Comparison of ENCODE assay signal across 8 cellular contexts in the genomic region with DNA sequence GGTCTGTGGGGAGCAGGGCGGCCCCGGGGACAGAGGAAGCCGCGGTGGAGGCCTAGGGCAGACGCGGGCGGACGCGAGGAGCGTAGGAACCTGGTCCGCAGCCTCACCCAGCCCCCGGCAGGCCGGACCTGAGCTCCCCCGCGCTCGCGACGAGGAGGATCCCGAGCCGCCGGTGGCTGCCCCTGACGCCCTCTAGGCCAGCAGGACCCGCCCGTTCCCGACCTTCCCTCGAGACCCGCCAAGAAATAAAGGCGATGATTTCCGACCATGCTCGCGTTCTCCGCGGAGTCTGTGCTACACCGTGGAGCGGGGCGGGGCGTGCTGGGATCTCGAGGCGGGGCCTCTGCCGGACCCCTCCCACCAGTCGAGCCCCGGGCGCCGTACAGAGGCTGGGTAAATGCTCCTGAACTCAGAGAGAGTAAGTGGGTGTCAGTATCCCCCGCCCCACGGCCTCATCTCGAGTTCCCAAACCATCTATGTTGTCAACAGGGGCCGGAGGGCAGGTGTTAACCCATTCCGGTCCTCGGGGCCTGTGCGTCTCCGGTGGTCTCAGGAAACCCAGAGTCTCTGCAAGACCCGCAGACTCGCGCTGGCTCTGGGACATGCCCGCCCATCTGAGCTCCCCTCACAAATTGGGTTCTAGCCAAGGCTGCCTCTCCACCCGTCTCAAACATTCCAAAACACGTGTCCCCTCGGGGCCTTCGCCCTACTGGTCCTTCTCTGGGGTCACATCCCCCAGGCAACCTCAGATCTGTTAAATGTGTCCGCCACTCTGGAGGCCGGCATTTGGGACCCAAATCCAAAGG. TPM values are rescaled to one million over a fixed set of nuclear protein-coding genes. Genes with fewer than 3 reads are reported as not detected.
DNase-seq lines count a peak whose midpoint lies in the region; ATAC-seq, FAIRE-seq and TF ChIP-seq lines count a peak whose summit lies in the region.

No MANE protein-coding gene starts in this region.

- peak overlapping the region; percentile 22 for H3K27ac ChIP-seq in keratinocyte (ENCODE audit: control insufficient read depth, insufficient read depth, low read length)

- H2AFZ ChIP-seq in keratinocyte (ENCODE audit: control insufficient read depth, low read length) = peak overlapping the region; percentile 87

- H3K4me3 Mint-ChIP-seq in T-helper 1 cell treated with Interleukin-12 subunit alpha and Interleukin-12 subunit beta and Interleukin-4 antibody, amounts not matched to agents 30 μg/mL and 1 μg/mL, for 36 hours = peak overlapping the region; percentile 84

- H3K79me2 ChIP-seq in keratinocyte (ENCODE audit: control insufficient read depth, insufficient read depth, low read length) = no peaks in the 10 kb centered on the region

- no peaks in the 10 kb centered on the region for H3K36me3 ChIP-seq in keratinocyte (ENCODE audit: control insufficient read depth in 2 of 2, extremely low read depth in 1 of 2, insufficient read depth in 2 of 2, low read length in 2 of 2)

- peaks cover 2% of the 10 kb centered on the region for H3K9me1 ChIP-seq in keratinocyte (ENCODE audit: control insufficient read depth, extremely low read depth, insufficient read depth, low read length)

- in situ Hi-C loops in astrocyte of the spinal cord (cut with HindIII; ENCODE audit: low sequenced_read_pairs) = no loop called here

- DNase-seq in ELF-1 (ENCODE audit: low read depth, low spot score) = peak; percentile 82
- DNase-seq in LNCaP clone FGC (ENCODE audit: low read depth) = no peak
- peak; percentile 50 for DNase-seq in astrocyte of the spinal cord (ENCODE audit: low read depth, low spot score)
- DNase-seq in keratinocyte (ENCODE audit: low read depth, low spot score) = no peak
- DNase-seq in stimulated activated CD4-positive, alpha-beta T cell treated with anti-CD3 and anti-CD28 coated beads, Interleukin-2, amount 100 ng/mL, for 24 hours = peak; percentile 75 to 81
- no peak for DNase-seq in AML-193 (lab: John Stamatoyannopoulos, UW)

- no peaks in the 10 kb centered on the region for H3K9me3 Mint-ChIP-seq in T-helper 1 cell treated with Interleukin-12 subunit alpha and Interleukin-12 subunit beta and Interleukin-4 antibody, amounts not matched to agents 30 μg/mL and 1 μg/mL, for 36 hours

- H3K4me1 Mint-ChIP-seq in T-helper 1 cell treated with Interleukin-12 subunit alpha and Interleukin-12 subunit beta and Interleukin-4 antibody, amounts not matched to agents 30 μg/mL and 1 μg/mL, for 36 hours (ENCODE audit: low read depth) = peaks cover 8% of the 10 kb centered on the region

- H3K4me2 ChIP-seq in keratinocyte (ENCODE audit: control insufficient read depth, extremely low read depth, insufficient read depth, low read depth, low read length) = peak overlapping the region; percentile 71

- H3K4me1 ChIP-seq in keratinocyte (ENCODE audit: control insufficient read depth, extremely low read depth, insufficient read depth, low read length) = peaks cover 12% of the 10 kb centered on the region

- FAIRE-seq in keratinocyte (lab: Jason Lieb, UNC) = peak; percentile 41

- no peaks in the 10 kb centered on the region for H3K27me3 Mint-ChIP-seq in T-helper 1 cell treated with Interleukin-12 subunit alpha and Interleukin-12 subunit beta and Interleukin-4 antibody, amounts not matched to agents 30 μg/mL and 1 μg/mL, for 36 hours (ENCODE audit: low read depth)

- dilution Hi-C loops in keratinocyte (cut with MboI; ENCODE audit: extremely low pct_ligation_motif_present, low sequenced_read_pairs) = no loop called here

- H3K9ac ChIP-seq in keratinocyte (ENCODE audit: control insufficient read depth, extremely low read depth, insufficient read depth, low read length) = peak overlapping the region; percentile 64

- TF ChIP-seq CTCF in LNCaP clone FGC (IDR thresholded peaks at IDR 0.05; ENCODE audit: control insufficient read depth, extremely low read depth, insufficient read depth) (no peak), astrocyte of the spinal cord (IDR thresholded peaks at IDR 0.05; ENCODE audit: low read depth, low read length) (no peak), keratinocyte (optimal IDR thresholded peaks at IDR 0.05 in 1 of 3, IDR thresholded peaks at IDR 0.05 in 1 of 3, conservative IDR thresholded peaks at IDR 0.05 in 1 of 3; ENCODE audit: extremely low read depth in 1 of 3, insufficient read depth in 2 of 3, low read length in 3 of 3) (no peak)

- no peaks in the 10 kb centered on the region for H3K27me3 ChIP-seq in keratinocyte (ENCODE audit: control insufficient read depth, extremely low read depth, insufficient read depth, low read length)

- peak overlapping the region; percentile 56 for H3K27ac Mint-ChIP-seq in T-helper 1 cell treated with Interleukin-12 subunit alpha and Interleukin-12 subunit beta and Interleukin-4 antibody, amounts not matched to agents 30 μg/mL and 1 μg/mL, for 36 hours

- H3K4me3 ChIP-seq in LNCaP clone FGC (ENCODE audit: low read depth, low read length) (0 out of 2 replicates have a peak overlapping the region, but pooled peaks have one; percentile 15), astrocyte of the spinal cord (ENCODE audit: low read depth, low read length) (peak overlapping the region; percentile 57), keratinocyte (ENCODE audit: control insufficient read depth in 2 of 3, extremely low read depth in 1 of 3, insufficient read depth in 2 of 3, low read depth in 1 of 3, low read length in 3 of 3) (peak overlapping the region; percentile 55 to 69 (median 59))

- no peaks in the 10 kb centered on the region for H4K20me1 ChIP-seq in keratinocyte (ENCODE audit: control insufficient read depth, extremely low read depth, insufficient read depth, low read length)

- ATAC-seq in GM21737 (IDR thresholded peaks at IDR 0.05; ENCODE audit: unreplicated experiment) = peak; percentile 70

- H3K9me3 ChIP-seq in keratinocyte (ENCODE audit: control insufficient read depth, low read depth, low read length) = no peaks in the 10 kb centered on the region

- H3K36me3 Mint-ChIP-seq in T-helper 1 cell treated with Interleukin-12 subunit alpha and Interleukin-12 subunit beta and Interleukin-4 antibody, amounts not matched to agents 30 μg/mL and 1 μg/mL, for 36 hours (ENCODE audit: low read depth) = no peaks in the 10 kb centered on the region

RNA-seq across cellular contexts. Expression of gene SYCE1L, which starts 13.7 kb away (rescaled TPM):
- polyA plus RNA-seq in keratinocyte = 0.21 to 0.91 TPM (median 0.24 TPM) in 3 replicates
- 0.54 TPM for polyA plus RNA-seq in keratinocyte (2011; ENCODE audit: low read depth)
- polyA plus RNA-seq in keratinocyte (2011; cell fraction: cytosol; rRNA removed) = not detected in 2 replicates
- polyA plus RNA-seq in keratinocyte (2011; cell fraction: nucleus; rRNA removed) = 0.31 and 0.89 TPM in 2 replicates
- 0.56 and 3.9 TPM in 2 replicates for polyA plus RNA-seq in keratinocyte (2012; ENCODE audit: low replicate concordance)
- polyA minus RNA-seq in keratinocyte = not detected in 3 replicates
- polyA minus RNA-seq in keratinocyte (2011; cell fraction: cytosol; rRNA and poly(A)+ RNA removed) = not detected
- not detected in 2 replicates for polyA minus RNA-seq in keratinocyte (2011; cell fraction: nucleus; rRNA and poly(A)+ RNA removed)

RNA-seq across cellular contexts. Expression of gene MON1B, which starts 21.9 kb away (rescaled TPM):
- polyA plus RNA-seq in keratinocyte = 9.1 to 18.3 TPM (median 9.7 TPM) in 3 replicates
- polyA plus RNA-seq in keratinocyte (2011; ENCODE audit: low read depth) = 10.7 TPM
- polyA plus RNA-seq in keratinocyte (2011; cell fraction: cytosol; rRNA removed) = 10.4 and 11.5 TPM in 2 replicates
- 31.0 and 38.3 TPM in 2 replicates for polyA plus RNA-seq in keratinocyte (2011; cell fraction: nucleus; rRNA removed)
- 11.0 and 19.5 TPM in 2 replicates for polyA plus RNA-seq in keratinocyte (2012; ENCODE audit: low replicate concordance)
- polyA minus RNA-seq in keratinocyte = 11.2 to 41.5 TPM (median 14.8 TPM) in 3 replicates
- 19.4 TPM for polyA minus RNA-seq in keratinocyte (2011; cell fraction: cytosol; rRNA and poly(A)+ RNA removed)
- polyA minus RNA-seq in keratinocyte (2011; cell fraction: nucleus; rRNA and poly(A)+ RNA removed) = 14.0 and 14.7 TPM in 2 replicates

Comparison
In these comparisons a context has a peak if more than half of its experiments do, and no peak if none do; other contexts are left out.
1. DNase-seq: peak in ELF-1 (single experiment), astrocyte of the spinal cord (single experiment) and stimulated activated CD4-positive, alpha-beta T cell treated with anti-CD3 and anti-CD28 coated beads, Interleukin-2, amount 100 ng/mL, for 24 hours (2 of 2); none in LNCaP clone FGC (single experiment), keratinocyte (single experiment) and AML-193 (0 of 2).
2. Peak in every context shown above with its lines, with median percentiles within 50 percentile points of each other: H3K4me3 ChIP-seq.